8 cellular contexts compared by ENCODE assay signal in the genomic region with DNA sequence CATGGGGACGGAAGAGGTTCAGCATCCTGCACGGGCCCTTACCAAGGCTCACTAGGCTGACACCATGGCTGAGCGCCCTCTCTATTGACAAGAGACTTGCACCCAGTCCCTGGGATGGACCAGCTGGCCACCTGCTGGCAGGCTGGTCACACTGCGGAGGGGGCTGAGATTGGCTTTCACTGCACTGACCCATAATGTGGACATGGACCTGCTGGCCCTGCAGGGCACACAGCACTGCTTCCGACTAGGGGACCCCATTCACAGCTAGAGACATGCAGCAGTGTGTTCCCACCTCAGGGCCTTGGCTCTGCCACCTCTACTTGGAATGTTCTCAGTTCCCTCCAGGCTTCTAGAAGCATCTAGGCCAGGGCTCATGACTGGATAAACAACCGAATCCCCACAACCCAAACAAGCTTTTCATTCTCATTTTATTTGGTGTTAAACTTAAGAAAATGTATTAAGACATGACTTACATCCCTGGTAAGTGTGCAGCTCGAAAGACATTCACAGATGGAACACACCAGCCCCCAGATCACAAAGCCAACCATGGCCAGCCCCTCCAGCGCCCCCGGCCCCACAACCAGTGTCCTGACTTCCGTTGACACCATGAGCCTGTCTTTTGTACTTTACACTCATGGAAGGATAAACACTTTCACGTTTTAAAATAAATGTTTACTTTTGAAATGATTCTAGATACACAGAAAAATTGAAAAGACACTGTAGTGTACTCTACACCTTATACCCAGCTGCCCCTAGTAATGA. TPM values are rescaled to one million over a fixed set of nuclear protein-coding genes. Genes with fewer than 3 reads are reported as not detected.
DNase-seq lines count a peak whose midpoint lies in the region.

No MANE protein-coding gene starts in this region.

- peak; percentile 17 for DNase-seq in NCI-H1092 treated with DMSO at 0.1 percent for 48 hours (lab: John Stamatoyannopoulos, UW)
- no peak for DNase-seq in NCI-H1092 (lab: John Stamatoyannopoulos, UW)
- DNase-seq in OCI-M1 (lab: John Stamatoyannopoulos, UW), result peak; percentile 72
- DNase-seq in activated effector memory CD4-positive, alpha-beta T cell treated with anti-CD3 and anti-CD28 coated beads, Interleukin-2, amount 50 U/mL, for 16 hours, result peak; percentile 83
- DNase-seq in head of caudate nucleus, result peak; percentile 44 to 93 (median 80)
- DNase-seq in renal cortical epithelial cell (ENCODE audit: low read depth), result peak; percentile 29
- DNase-seq in NOMO-1 treated with DMSO at 0.1 percent for 48 hours (lab: John Stamatoyannopoulos, UW; ENCODE audit: unreplicated experiment), result no peak
- no peak for DNase-seq in NCI-H1436 treated with DMSO at 0.1 percent for 48 hours (lab: John Stamatoyannopoulos, UW)

- intact Hi-C loops in head of caudate nucleus (cut with DNase I), result loop anchor here (10.0 kb wide), 2 partner anchors 110 to 200 kb away; no protein-coding TSS in a partner anchor

RNA-seq across cellular contexts. Expression of gene SRARP, which starts 9.3 kb away (rescaled TPM):
- not detected in 2 replicates for total RNA-seq in renal cortical epithelial cell

RNA-seq across cellular contexts. Expression of gene ZBTB17, which starts 18.9 kb away (rescaled TPM):
- total RNA-seq in renal cortical epithelial cell, result 30.4 and 31.9 TPM in 2 replicates

RNA-seq across cellular contexts. Expression of gene HSPB7, which starts 23.1 kb away (rescaled TPM):
- 0.35 TPM in 2 replicates for total RNA-seq in renal cortical epithelial cell

RNA-seq across cellular contexts. Expression of gene CLCNKA, which starts 27.1 kb away (rescaled TPM):
- 0.20 TPM in 1 of 2 replicates, not detected in the other for total RNA-seq in renal cortical epithelial cell

RNA-seq across cellular contexts. Expression of gene CLCNKB, which starts 48.8 kb away (rescaled TPM):
- total RNA-seq in renal cortical epithelial cell, result 0.35 and 0.60 TPM in 2 replicates

Comparison
In these comparisons a context has a peak if more than half of its experiments do, and no peak if none do; other contexts are left out.
1. DNase-seq: peak in NCI-H1092 treated with DMSO at 0.1 percent for 48 hours (single experiment), OCI-M1 (single experiment), activated effector memory CD4-positive, alpha-beta T cell treated with anti-CD3 and anti-CD28 coated beads, Interleukin-2, amount 50 U/mL, for 16 hours (single experiment), head of caudate nucleus (42 of 42) and renal cortical epithelial cell (single experiment); none in NCI-H1092 (single experiment), NOMO-1 treated with DMSO at 0.1 percent for 48 hours (single experiment) and NCI-H1436 treated with DMSO at 0.1 percent for 48 hours (single experiment).